ENCODE assay signal across 10 cellular contexts in the genomic region with DNA sequence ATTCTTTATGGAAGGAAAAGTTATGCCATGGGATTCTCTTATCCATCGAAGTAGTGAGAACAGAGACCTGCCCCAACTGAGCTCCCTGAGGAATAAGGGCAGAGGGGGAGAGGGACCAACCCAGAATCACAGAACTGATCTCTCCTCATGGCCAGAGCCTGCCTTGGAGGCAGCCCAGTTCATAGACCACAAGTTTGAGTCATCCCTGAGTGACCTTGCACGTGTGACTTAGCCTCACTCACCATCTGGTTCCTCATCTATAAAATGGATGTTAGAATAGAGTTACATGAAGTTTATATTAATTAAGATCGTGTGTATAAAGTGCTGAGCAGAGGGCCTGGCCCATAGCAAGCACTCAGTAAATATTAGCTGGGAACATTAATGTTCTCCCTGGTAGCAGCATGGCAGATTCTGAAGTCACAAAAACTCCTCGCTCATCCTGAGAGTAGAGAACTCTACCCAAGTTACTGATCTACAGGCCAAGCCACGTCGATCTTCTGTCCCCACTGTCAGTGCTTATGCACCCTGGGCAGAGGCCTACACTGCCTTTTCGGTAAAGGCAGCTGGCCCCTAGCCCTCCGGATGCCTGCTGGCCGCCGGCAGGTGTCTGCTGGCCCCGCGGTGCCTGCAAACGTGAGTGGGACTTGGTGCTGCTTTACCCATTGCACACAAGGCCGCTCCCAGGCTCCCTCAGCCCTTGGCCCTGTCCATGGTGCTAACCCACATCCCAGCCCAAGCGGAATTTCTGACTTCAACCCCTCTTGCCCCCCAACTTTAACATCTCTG.
A peak's percentile ranks its signal among the peaks of the same experiment; 100 is the strongest.
DNase-seq lines count a peak whose midpoint lies in the region; ATAC-seq and TF ChIP-seq lines count a peak whose summit lies in the region.
"Had no signal": no experiment of that assay in that cellular context is flagged by ENCODE, and none has a peak within 500 bp of the region (broad histone marks: within the 10 kb centered on the region; RNA-seq: fewer than 3 reads in every experiment).

No MANE protein-coding gene starts in this region.

- no peaks in the 10 kb centered on the region for H3K9me3 ChIP-seq in osteoblast (ENCODE audit: low read depth, low read length)
- H3K9me3 ChIP-seq: pancreas had no signal

- CTCF ChIA-PET in activated CD4-positive, alpha-beta T cell treated with anti-CD3 and anti-CD28 coated beads for 36 hours (lab: Charles Lee), result no interaction called here

- ATAC-seq in activated CD4-positive, alpha-beta T cell treated with anti-CD3 and anti-CD28 coated beads for 36 hours, result no peak
- ATAC-seq in HG03520 (IDR thresholded peaks at IDR 0.05; ENCODE audit: unreplicated experiment), result no peak

- H3K9me3 Mint-ChIP-seq in activated CD4-positive, alpha-beta T cell treated with anti-CD3 and anti-CD28 coated beads for 36 hours (ENCODE audit: low read depth), result no peaks in the 10 kb centered on the region

- no peak overlapping the region for H3K4me3 ChIP-seq in osteoblast (ENCODE audit: insufficient read depth, low read length)
- H3K4me3 ChIP-seq: pancreas had no signal

- no peaks in the 10 kb centered on the region for H3K79me2 ChIP-seq in osteoblast (ENCODE audit: insufficient read depth, low read length)

- H3K36me3 Mint-ChIP-seq in activated CD4-positive, alpha-beta T cell treated with anti-CD3 and anti-CD28 coated beads for 36 hours (ENCODE audit: low read depth), result no peaks in the 10 kb centered on the region

- no peak overlapping the region for H3K27ac Mint-ChIP-seq in activated CD4-positive, alpha-beta T cell treated with anti-CD3 and anti-CD28 coated beads for 36 hours

- H3K27ac ChIP-seq in osteoblast (ENCODE audit: low read depth, low read length), result no peak overlapping the region
- H3K27ac ChIP-seq: KMS-11, pancreas had no signal

- intact Hi-C loops in activated CD4-positive, alpha-beta T cell treated with anti-CD3 and anti-CD28 coated beads for 36 hours (cut with DNase I, micrococcal nuclease), result no loop called here

- POLR2A ChIA-PET in activated CD4-positive, alpha-beta T cell treated with anti-CD3 and anti-CD28 coated beads for 36 hours (lab: Charles Lee), result no interaction called here

- no peak for TF ChIP-seq CTCF in osteoblast (IDR thresholded peaks at IDR 0.05; ENCODE audit: extremely low read depth, low read depth, low read length)

- peaks cover 26% of the 10 kb centered on the region for H3K27me3 Mint-ChIP-seq in activated CD4-positive, alpha-beta T cell treated with anti-CD3 and anti-CD28 coated beads for 36 hours

- no peaks in the 10 kb centered on the region for H4K20me1 ChIP-seq in osteoblast (ENCODE audit: insufficient read depth, low read length)

- H2AFZ ChIP-seq in osteoblast (ENCODE audit: low read length), result no peak overlapping the region

- H3K4me2 ChIP-seq in osteoblast (ENCODE audit: insufficient read depth, low read length), result no peak overlapping the region
- H3K4me2 ChIP-seq: KMS-11 had no signal

- peaks cover 3% of the 10 kb centered on the region for H3K27me3 ChIP-seq in osteoblast (ENCODE audit: insufficient read depth, low read length)
- H3K27me3 ChIP-seq: pancreas had no signal

- no peaks in the 10 kb centered on the region for H3K4me1 Mint-ChIP-seq in activated CD4-positive, alpha-beta T cell treated with anti-CD3 and anti-CD28 coated beads for 36 hours

- DNase-seq in activated CD4-positive, alpha-beta T cell treated with anti-CD3 and anti-CD28 coated beads for 36 hours, result peak; percentile 44
- no peak for DNase-seq in activated CD4-positive, alpha-beta T cell treated with anti-CD3 and anti-CD28 coated beads, Interleukin-2, amount 50 U/mL, for 4 hours
- DNase-seq in OCI-M1 (lab: John Stamatoyannopoulos, UW) (peak; percentile 30), dermis blood vessel endothelial cell (peak; percentile 70), osteoblast (ENCODE audit: insufficient read length, low spot score, missing footprints) (peak; percentile 83), NCI-H2081 (lab: John Stamatoyannopoulos, UW) (no peak), NCI-H2029 (lab: John Stamatoyannopoulos, UW) (no peak)

- H3K4me3 Mint-ChIP-seq in activated CD4-positive, alpha-beta T cell treated with anti-CD3 and anti-CD28 coated beads for 36 hours, result no peak overlapping the region

- H3K4me1 ChIP-seq in osteoblast (ENCODE audit: insufficient read depth, low read length), result no peaks in the 10 kb centered on the region
- H3K4me1 ChIP-seq: pancreas had no signal

- no peaks in the 10 kb centered on the region for H3K36me3 ChIP-seq in osteoblast (ENCODE audit: insufficient read depth, low read length)
- H3K36me3 ChIP-seq: pancreas had no signal

Comparison
In these comparisons a context has a peak if more than half of its experiments do, and no peak if none do; other contexts are left out.
1. DNase-seq: peak in activated CD4-positive, alpha-beta T cell treated with anti-CD3 and anti-CD28 coated beads for 36 hours (single experiment), OCI-M1 (single experiment), dermis blood vessel endothelial cell (single experiment) and osteoblast (single experiment); none in activated CD4-positive, alpha-beta T cell treated with anti-CD3 and anti-CD28 coated beads, Interleukin-2, amount 50 U/mL, for 4 hours (0 of 2), NCI-H2081 (0 of 2) and NCI-H2029 (single experiment).